ENCODE assay signal across 8 cellular contexts in genomic region chr1:32063261-32063681, GRCh38. TPM values are rescaled to one million over a fixed set of nuclear protein-coding genes. Genes with fewer than 3 reads are reported as not detected.
DNase-seq lines count a peak whose midpoint lies in the region; ATAC-seq, FAIRE-seq and TF ChIP-seq lines count a peak whose summit lies in the region.

No MANE protein-coding gene starts in this region.

- TF ChIP-seq EP300 in HepG2 (IDR thresholded peaks at IDR 0.05; ENCODE audit: low read depth in 2 of 2, low read length in 2 of 2) (no peak), HepG2 (CRISPR knock-in tag; IDR thresholded peaks at IDR 0.05; ENCODE audit: borderline replicate concordance) (no peak)

- 77% methylated on average over 1 of the region's 1 CpG for WGBS in HepG2 (ENCODE audit: low lambda C conversion rate)

- H3K36me3 Mint-ChIP-seq in type B pancreatic cell: peaks cover 21% of the 10 kb centered on the region

- no peaks in the 10 kb centered on the region for H3K27me3 Mint-ChIP-seq in type B pancreatic cell

- no peaks in the 10 kb centered on the region for H3K9me2 ChIP-seq in OCI-LY7 (ENCODE audit: insufficient read depth, low read length)

- H3K27ac Mint-ChIP-seq in type B pancreatic cell: peak overlapping the region; percentile 90

- no peak overlapping the region for H3K9ac ChIP-seq in HepG2 (ENCODE audit: insufficient read depth, low read depth, low read length)

- ATAC-seq in HepG2 (peak; percentile 61), GM18858 (IDR thresholded peaks at IDR 0.05; ENCODE audit: unreplicated experiment) (no peak)

- TF ChIP-seq POLR2A in HepG2 (IDR thresholded peaks at IDR 0.05; ENCODE audit: insufficient read depth in 1 of 2, low read depth in 2 of 2, low read length in 2 of 2): no peak

- H3K27ac ChIP-seq in OCI-LY7 (ENCODE audit: low read depth, low read length, poor library complexity, severe bottlenecking): no peak overlapping the region
- H3K27ac ChIP-seq in HepG2 (ENCODE audit: extremely low read length, insufficient read depth, low read length): no peak overlapping the region

- POLR2A ChIA-PET in HEK293T (lab: Yijun Ruan, JAX) (interaction anchor here (0.6 to 4.8 kb wide), 4 partner anchors 10 to 130 kb away, joined by 3 to 28 read pairs (median 4); partner anchors contain the start of genes KHDRBS1 and TMEM39B), OCI-LY7 (lab: Charles Lee) (interaction anchor here (1.1 to 2.3 kb wide), 3 partner anchors 10 to 86 kb away, joined by 3 to 7 read pairs (median 3); partner anchors contain the start of gene TMEM39B), HepG2 (lab: Yijun Ruan, JAX) (interaction anchor here (1.5 to 4.4 kb wide), 3 partner anchors 10 to 45 kb away, joined by 3 to 25 read pairs (median 6); partner anchors contain the start of genes KPNA6 and TMEM39B)

- peaks cover 40% of the 10 kb centered on the region for H3K4me1 Mint-ChIP-seq in type B pancreatic cell (ENCODE audit: unreplicated experiment)

- no TSS peak for BruUV-seq in OCI-LY7 (replicated peaks; lab: Mats Ljungman, UMichigan)
- no TSS peak for BruUV-seq in HepG2 (replicated peaks; lab: Mats Ljungman, UMichigan)

- DNase-seq in Caki2 (ENCODE audit: low read depth): peak; percentile 55
- peak; percentile 76 for DNase-seq in HEK293T (ENCODE audit: extremely low spot score)
- peak; percentile 61 for DNase-seq in OCI-LY7 (ENCODE audit: low spot score)
- DNase-seq in cerebellar cortex (ENCODE audit: low spot score): peak; percentile 82
- DNase-seq in HepG2 (ENCODE audit: low spot score): peak; percentile 37
- no peak for DNase-seq in type B pancreatic cell (ENCODE audit: extremely low spot score, unreplicated experiment)
- no peak for DNase-seq in activated CD4-positive, alpha-beta T cell treated with anti-CD3 and anti-CD28 coated beads, Interleukin-2, amount 50 U/mL, for 4 hours

- no peaks in the 10 kb centered on the region for H3K9me3 Mint-ChIP-seq in type B pancreatic cell

- H3K4me3 Mint-ChIP-seq in type B pancreatic cell: peak overlapping the region; percentile 42

- H3K27me3 ChIP-seq in HepG2 (ENCODE audit: control insufficient read depth in 1 of 2, insufficient read depth in 2 of 2, low read length in 2 of 2): no peaks in the 10 kb centered on the region

- H4K20me1 ChIP-seq in OCI-LY7 (ENCODE audit: insufficient read depth, low read length) (no peaks in the 10 kb centered on the region), HepG2 (ENCODE audit: insufficient read depth, low read length) (no peaks in the 10 kb centered on the region)

- H2AFZ ChIP-seq in OCI-LY7 (ENCODE audit: low read length) (no peak overlapping the region), HepG2 (ENCODE audit: low read length) (no peak overlapping the region)

- peak; percentile 52 for FAIRE-seq in HepG2 (lab: Jason Lieb, UNC)

- H3K79me2 ChIP-seq in OCI-LY7 (ENCODE audit: insufficient read depth, low read depth, low read length) (no peaks in the 10 kb centered on the region), HepG2 (ENCODE audit: insufficient read depth, low read length) (no peaks in the 10 kb centered on the region)

- in situ Hi-C loops in Caki2 (cut with HindIII; ENCODE audit: low pct_unique_long_range_greater_than_20kb, low sequenced_read_pairs): no loop called here
- in situ Hi-C loops in HepG2 (cut with HindIII; ENCODE audit: extremely low pct_ligation_motif_present, low pct_unique_long_range_greater_than_20kb): no loop called here

- intact Hi-C loops in OCI-LY7 (cut with micrococcal nuclease; ENCODE audit: unreplicated experiment): loop anchor here (2.0 to 10.0 kb wide), 3 partner anchors 86 to 248 kb away; partner anchors contain the start of gene SPOCD1
- intact Hi-C loops in HepG2 (cut with micrococcal nuclease; ENCODE audit: unreplicated experiment): no loop called here

- no peaks in the 10 kb centered on the region for H3K9me3 ChIP-seq in OCI-LY7 (ENCODE audit: low read length)
- no peaks in the 10 kb centered on the region for H3K9me3 ChIP-seq in HepG2 (ENCODE audit: low read length)

- peaks cover 6% of the 10 kb centered on the region for H3K4me1 ChIP-seq in OCI-LY7 (ENCODE audit: insufficient read depth, low read length, poor library complexity, severe bottlenecking)
- peaks cover 13% of the 10 kb centered on the region for H3K4me1 ChIP-seq in HepG2 (ENCODE audit: insufficient read depth, low read length)

- H3K36me3 ChIP-seq in OCI-LY7 (ENCODE audit: insufficient read depth, low read length): peaks cover 49% of the 10 kb centered on the region
- H3K36me3 ChIP-seq in HepG2 (replicated peaks in 1 of 2; ENCODE audit: control insufficient read depth in 1 of 2, insufficient read depth in 2 of 2, low read length in 2 of 2): peaks cover 7 to 32% of the 10 kb centered on the region in 2 experiments

- H3K4me3 ChIP-seq in OCI-LY7 (ENCODE audit: low read depth, low read length, poor library complexity, severe bottlenecking) (no peak overlapping the region), HepG2 (replicated peaks in 1 of 3; ENCODE audit: insufficient read depth in 1 of 3, low read depth in 2 of 3, low read length in 3 of 3) (no peak overlapping the region)

- TF ChIP-seq CTCF in OCI-LY7 (conservative IDR thresholded peaks at IDR 0.05; ENCODE audit: low read length): peak; percentile 83
- TF ChIP-seq CTCF in HepG2 (CRISPR knock-in tag; IDR thresholded peaks at IDR 0.05): peak; percentile 49
- TF ChIP-seq CTCF in type B pancreatic cell (conservative IDR thresholded peaks at IDR 0.05): peak; percentile 70

- TF ChIP-seq RAD21 in HepG2 (CRISPR knock-in tag; IDR thresholded peaks at IDR 0.05): no peak

- H3K4me2 ChIP-seq in OCI-LY7 (ENCODE audit: low read length): no peak overlapping the region
- H3K4me2 ChIP-seq in HepG2 (ENCODE audit: low read depth, low read length): no peak overlapping the region

- CTCF ChIA-PET in HEK293T (lab: Yijun Ruan, JAX) (interaction anchor here (0.6 to 1.7 kb wide), 16 partner anchors 9 to 300 kb away, joined by 3 to 10 read pairs (median 5); partner anchors contain the start of gene TMEM39B), OCI-LY7 (lab: Charles Lee; ENCODE audit: unreplicated experiment) (interaction anchor here (1.1 kb wide), 1 partner anchor 25 kb away, joined by 4 read pairs; no protein-coding TSS in a partner anchor), HepG2 (lab: Yijun Ruan, JAX; ENCODE audit: low intra/inter-chr PET ratio, low total read pairs) (interaction anchor here (1.2 kb wide), 1 partner anchor 85 kb away, joined by 3 read pairs; no protein-coding TSS in a partner anchor)

RNA-seq across cellular contexts. Expression of gene TMEM39B, which starts 9.5 kb away (rescaled TPM):
- 7.0 and 8.0 TPM in 2 replicates for total RNA-seq in Caki2 (2014; rRNA removed; shearing (Covaris generic); ENCODE audit: low replicate concordance)
- total RNA-seq in OCI-LY7 (2014; rRNA removed; shearing (Covaris generic)): 10.0 and 11.3 TPM in 2 replicates
- total RNA-seq in OCI-LY7 (2022) (35.9 and 38.8 TPM in 2 replicates), HepG2 (2016; rRNA removed; fragmentation: Illumina TruSeq; extraction: Trizol) (3.1 and 4.9 TPM in 2 replicates), type B pancreatic cell (ENCODE audit: low replicate concordance) (17.2 and 23.3 TPM in 2 replicates)
- 2.9 and 3.2 TPM in 2 replicates for total RNA-seq in HepG2 (2016; cell fraction: cytosol; rRNA removed; fragmentation: Illumina TruSeq; extraction: Trizol; ENCODE audit: low read depth)
- total RNA-seq in HepG2 (2016; cell fraction: insoluble cytoplasmic fraction; rRNA removed; fragmentation: Illumina TruSeq; extraction: Trizol): 3.4 and 4.4 TPM in 2 replicates
- total RNA-seq in HepG2 (2016; cell fraction: membrane; rRNA removed; fragmentation: Illumina TruSeq; extraction: Trizol): 4.0 and 4.6 TPM in 2 replicates
- total RNA-seq in HepG2 (2016; cell fraction: nucleus; rRNA removed; fragmentation: Illumina TruSeq; extraction: Trizol): 4.6 and 5.6 TPM in 2 replicates
- 10.4 and 12.9 TPM in 2 replicates for polyA plus RNA-seq in HepG2 (2011; rRNA removed)
- 8.0 and 13.2 TPM in 2 replicates for polyA plus RNA-seq in HepG2 (2011; cell fraction: cytosol; rRNA removed)
- polyA plus RNA-seq in HepG2 (2011; cell fraction: nucleus; rRNA removed): 15.7 and 16.8 TPM in 2 replicates
- polyA plus RNA-seq in HepG2 (2012): 9.8 and 10.0 TPM in 2 replicates
- 4.1 and 4.5 TPM in 2 replicates for polyA plus RNA-seq in HepG2 (2016; cell fraction: cytosol; fragmentation: Illumina TruSeq; extraction: Trizol; ENCODE audit: low read depth)
- 5.8 and 5.9 TPM in 2 replicates for polyA plus RNA-seq in HepG2 (2016; cell fraction: insoluble cytoplasmic fraction; fragmentation: Illumina TruSeq; extraction: Trizol; ENCODE audit: low read depth)
- polyA plus RNA-seq in HepG2 (2016; cell fraction: membrane; fragmentation: Illumina TruSeq; extraction: Trizol; ENCODE audit: low read depth): 4.4 and 4.9 TPM in 2 replicates
- polyA plus RNA-seq in HepG2 (2016; cell fraction: nucleus; fragmentation: Illumina TruSeq; extraction: Trizol; ENCODE audit: insufficient read depth, low read depth): 13.8 and 13.9 TPM in 2 replicates
- polyA minus RNA-seq in HepG2 (2011; rRNA and poly(A)+ RNA removed; ENCODE audit: low replicate concordance): 26.1 and 27.9 TPM in 2 replicates
- polyA minus RNA-seq in HepG2 (2011; cell fraction: cytosol; rRNA and poly(A)+ RNA removed): 8.2 and 9.8 TPM in 2 replicates
- polyA minus RNA-seq in HepG2 (2011; cell fraction: nucleus; rRNA and poly(A)+ RNA removed): 5.3 and 6.3 TPM in 2 replicates

RNA-seq across cellular contexts. Expression of gene KPNA6, which starts 44.6 kb away (rescaled TPM):
- total RNA-seq in Caki2 (2014; rRNA removed; shearing (Covaris generic); ENCODE audit: low replicate concordance): 24.9 and 26.6 TPM in 2 replicates
- 16.6 and 19.5 TPM in 2 replicates for total RNA-seq in OCI-LY7 (2014; rRNA removed; shearing (Covaris generic))
- total RNA-seq in OCI-LY7 (2022) (36.3 and 40.7 TPM in 2 replicates), HepG2 (2016; rRNA removed; fragmentation: Illumina TruSeq; extraction: Trizol) (47.5 and 111 TPM in 2 replicates), type B pancreatic cell (ENCODE audit: low replicate concordance) (76.2 and 85.1 TPM in 2 replicates)
- 6.5 and 6.8 TPM in 2 replicates for total RNA-seq in HepG2 (2016; cell fraction: cytosol; rRNA removed; fragmentation: Illumina TruSeq; extraction: Trizol; ENCODE audit: low read depth)
- total RNA-seq in HepG2 (2016; cell fraction: insoluble cytoplasmic fraction; rRNA removed; fragmentation: Illumina TruSeq; extraction: Trizol): 45.2 and 102 TPM in 2 replicates
- 10.4 and 10.9 TPM in 2 replicates for total RNA-seq in HepG2 (2016; cell fraction: membrane; rRNA removed; fragmentation: Illumina TruSeq; extraction: Trizol)
- total RNA-seq in HepG2 (2016; cell fraction: nucleus; rRNA removed; fragmentation: Illumina TruSeq; extraction: Trizol): 29.9 and 31.0 TPM in 2 replicates
- 18.6 and 22.0 TPM in 2 replicates for polyA plus RNA-seq in HepG2 (2011; rRNA removed)
- polyA plus RNA-seq in HepG2 (2011; cell fraction: cytosol; rRNA removed): 14.3 and 18.5 TPM in 2 replicates
- 9.5 and 12.0 TPM in 2 replicates for polyA plus RNA-seq in HepG2 (2011; cell fraction: nucleus; rRNA removed)
- polyA plus RNA-seq in HepG2 (2012): 12.5 and 14.5 TPM in 2 replicates
- polyA plus RNA-seq in HepG2 (2016; cell fraction: cytosol; fragmentation: Illumina TruSeq; extraction: Trizol; ENCODE audit: low read depth): 0.94 and 1.1 TPM in 2 replicates
- 28.1 and 30.9 TPM in 2 replicates for polyA plus RNA-seq in HepG2 (2016; cell fraction: insoluble cytoplasmic fraction; fragmentation: Illumina TruSeq; extraction: Trizol; ENCODE audit: low read depth)
- 2.8 and 3.0 TPM in 2 replicates for polyA plus RNA-seq in HepG2 (2016; cell fraction: membrane; fragmentation: Illumina TruSeq; extraction: Trizol; ENCODE audit: low read depth)
- 21.6 and 24.1 TPM in 2 replicates for polyA plus RNA-seq in HepG2 (2016; cell fraction: nucleus; fragmentation: Illumina TruSeq; extraction: Trizol; ENCODE audit: insufficient read depth, low read depth)
- 46.5 and 64.8 TPM in 2 replicates for polyA minus RNA-seq in HepG2 (2011; rRNA and poly(A)+ RNA removed; ENCODE audit: low replicate concordance)
- polyA minus RNA-seq in HepG2 (2011; cell fraction: cytosol; rRNA and poly(A)+ RNA removed): 22.9 and 31.6 TPM in 2 replicates
- polyA minus RNA-seq in HepG2 (2011; cell fraction: nucleus; rRNA and poly(A)+ RNA removed): 14.4 and 17.8 TPM in 2 replicates

RNA-seq across cellular contexts. Expression of gene KHDRBS1, which starts 49.6 kb away (rescaled TPM):
- 112 and 135 TPM in 2 replicates for total RNA-seq in Caki2 (2014; rRNA removed; shearing (Covaris generic); ENCODE audit: low replicate concordance)
- 87.7 and 94.7 TPM in 2 replicates for total RNA-seq in OCI-LY7 (2014; rRNA removed; shearing (Covaris generic))
- total RNA-seq in OCI-LY7 (2022) (200 and 220 TPM in 2 replicates), HepG2 (2016; rRNA removed; fragmentation: Illumina TruSeq; extraction: Trizol) (39.0 and 86.8 TPM in 2 replicates), type B pancreatic cell (ENCODE audit: low replicate concordance) (136 and 202 TPM in 2 replicates)
- 13.0 and 13.9 TPM in 2 replicates for total RNA-seq in HepG2 (2016; cell fraction: cytosol; rRNA removed; fragmentation: Illumina TruSeq; extraction: Trizol; ENCODE audit: low read depth)
- total RNA-seq in HepG2 (2016; cell fraction: insoluble cytoplasmic fraction; rRNA removed; fragmentation: Illumina TruSeq; extraction: Trizol): 37.3 and 82.6 TPM in 2 replicates
- total RNA-seq in HepG2 (2016; cell fraction: membrane; rRNA removed; fragmentation: Illumina TruSeq; extraction: Trizol): 32.0 and 34.5 TPM in 2 replicates
- total RNA-seq in HepG2 (2016; cell fraction: nucleus; rRNA removed; fragmentation: Illumina TruSeq; extraction: Trizol): 47.6 and 52.9 TPM in 2 replicates
- polyA plus RNA-seq in HepG2 (2011; rRNA removed): 19.8 and 25.1 TPM in 2 replicates
- polyA plus RNA-seq in HepG2 (2011; cell fraction: cytosol; rRNA removed): 20.8 and 25.6 TPM in 2 replicates
- 17.2 and 19.1 TPM in 2 replicates for polyA plus RNA-seq in HepG2 (2011; cell fraction: nucleus; rRNA removed)
- polyA plus RNA-seq in HepG2 (2012): 70.1 and 107 TPM in 2 replicates
- polyA plus RNA-seq in HepG2 (2016; cell fraction: cytosol; fragmentation: Illumina TruSeq; extraction: Trizol; ENCODE audit: low read depth): 11.9 and 12.3 TPM in 2 replicates
- 131 and 149 TPM in 2 replicates for polyA plus RNA-seq in HepG2 (2016; cell fraction: insoluble cytoplasmic fraction; fragmentation: Illumina TruSeq; extraction: Trizol; ENCODE audit: low read depth)
- polyA plus RNA-seq in HepG2 (2016; cell fraction: membrane; fragmentation: Illumina TruSeq; extraction: Trizol; ENCODE audit: low read depth): 31.5 and 34.1 TPM in 2 replicates
- 78.0 and 82.8 TPM in 2 replicates for polyA plus RNA-seq in HepG2 (2016; cell fraction: nucleus; fragmentation: Illumina TruSeq; extraction: Trizol; ENCODE audit: insufficient read depth, low read depth)
- polyA minus RNA-seq in HepG2 (2011; rRNA and poly(A)+ RNA removed; ENCODE audit: low replicate concordance): 28.2 and 34.0 TPM in 2 replicates
- 35.6 and 38.3 TPM in 2 replicates for polyA minus RNA-seq in HepG2 (2011; cell fraction: cytosol; rRNA and poly(A)+ RNA removed)
- polyA minus RNA-seq in HepG2 (2011; cell fraction: nucleus; rRNA and poly(A)+ RNA removed): 22.7 and 24.1 TPM in 2 replicates

Comparison
In these comparisons a context has a peak if more than half of its experiments do, and no peak if none do; other contexts are left out.
1. DNase-seq: peak in Caki2 (single experiment), HEK293T (single experiment), OCI-LY7 (single experiment), cerebellar cortex (single experiment) and HepG2 (single experiment); none in type B pancreatic cell (single experiment) and activated CD4-positive, alpha-beta T cell treated with anti-CD3 and anti-CD28 coated beads, Interleukin-2, amount 50 U/mL, for 4 hours (0 of 2).
2. Peak in every context shown above with its lines, with median percentiles within 50 percentile points of each other: CTCF ChIP-seq.